8 cellular contexts compared by ENCODE assay signal in genomic region chr18:35240664-35241522, GRCh38. TPM values are rescaled to one million over a fixed set of nuclear protein-coding genes. Genes with fewer than 3 reads are reported as not detected.
DNase-seq lines count a peak whose midpoint lies in the region; ATAC-seq and TF ChIP-seq lines count a peak whose summit lies in the region.

Gene ZNF397 (plus strand): TSS chr18:35241034. CDS start chr18:35242471, 1,437 bp downstream.

- H3K27ac ChIP-seq in Karpas-422 (ENCODE audit: low read length) (peak within 1 kb of the TSS; percentile 79), fibroblast of lung (ENCODE audit: insufficient read depth, low read length) (peak within 1 kb of the TSS; percentile 91)
- H3K27ac ChIP-seq in naive thymus-derived CD4-positive, alpha-beta T cell (ENCODE audit: low read depth, low read length) = peak within 1 kb of the TSS; percentile 97

- no peaks in the 10 kb centered on the region for H3K27me3 ChIP-seq in Karpas-422 (ENCODE audit: low read length)
- H3K27me3 ChIP-seq in fibroblast of lung (ENCODE audit: control insufficient read depth, insufficient read depth, low read length) = no peaks in the 10 kb centered on the region
- no peaks in the 10 kb centered on the region for H3K27me3 ChIP-seq in naive thymus-derived CD4-positive, alpha-beta T cell (ENCODE audit: control insufficient read depth in 2 of 2, insufficient read depth in 2 of 2, low read length in 2 of 2)

- peak within 1 kb of the TSS; percentile 74 for H3K4me3 ChIP-seq in Karpas-422 (ENCODE audit: low read length)
- H3K4me3 ChIP-seq in fibroblast of lung (replicated peaks in 1 of 4; ENCODE audit: control extremely low read depth in 1 of 4, insufficient read depth in 1 of 4, low read depth in 3 of 4, low read length in 4 of 4) = peak within 1 kb of the TSS; percentile 47 to 80 (median 64)
- H3K4me3 ChIP-seq in naive thymus-derived CD4-positive, alpha-beta T cell (ENCODE audit: low read length) = peak within 1 kb of the TSS; percentile 94

- H4K20me1 ChIP-seq in Karpas-422 (ENCODE audit: insufficient read depth, low read depth, low read length) (no peaks in the 10 kb centered on the region), fibroblast of lung (ENCODE audit: control insufficient read depth, extremely low read depth, insufficient read depth, low read length) (no peaks in the 10 kb centered on the region)

- CTCF ChIA-PET in naive thymus-derived CD4-positive, alpha-beta T cell (lab: Charles Lee) = interaction anchor here (0.7 to 1.2 kb wide), 2 partner anchors 26 to 223 kb away, joined by 3 to 4 read pairs; no protein-coding TSS in a partner anchor

- peaks cover 39% of the 10 kb centered on the region for H3K9me3 ChIP-seq in Karpas-422 (ENCODE audit: low read length)
- H3K9me3 ChIP-seq in fibroblast of lung (ENCODE audit: control insufficient read depth, insufficient read depth, low read depth, low read length) = peaks cover 2% of the 10 kb centered on the region
- H3K9me3 ChIP-seq in naive thymus-derived CD4-positive, alpha-beta T cell (ENCODE audit: control insufficient read depth in 2 of 3, low read length in 3 of 3) = no peaks in the 10 kb centered on the region

- no peaks in the 10 kb centered on the region for H3K27me3 Mint-ChIP-seq in naive thymus-derived CD4-positive, alpha-beta T cell
- no peaks in the 10 kb centered on the region for H3K27me3 Mint-ChIP-seq in stimulated activated naive B cell treated with anti-CD40 and anti-IgM and Interleukin-4, amounts not matched to agents 10 μg/mL and 1 μg/mL and 100 μg/mL, for 72 hours

- peak within 1 kb of the TSS; percentile 85 for H3K4me2 ChIP-seq in Karpas-422 (ENCODE audit: low read depth, low read length, poor library complexity, severe bottlenecking)
- peak within 1 kb of the TSS; percentile 94 for H3K4me2 ChIP-seq in fibroblast of lung (ENCODE audit: extremely low read depth, insufficient read depth, low read length)

- peak; percentile 92 for DNase-seq in DMS79 treated with DMSO at 0.1 percent for 48 hours (lab: John Stamatoyannopoulos, UW)
- DNase-seq in Karpas-422 = peak; percentile 99
- peak; percentile 97 for DNase-seq in RKO (ENCODE audit: low spot score)
- DNase-seq in activated T-helper 1 cell treated with anti-CD3 and anti-CD28 coated beads, Interleukin-2, amount 50 U/mL, for 16 hours (ENCODE audit: low read depth in 1 of 2, low spot score in 1 of 2) = peak; percentile 88 to 92
- DNase-seq in fibroblast of lung (ENCODE audit: low read depth in 2 of 2) = peak; percentile 96 to 97
- DNase-seq in naive thymus-derived CD4-positive, alpha-beta T cell = peak; percentile 87 to 96 (median 91)
- DNase-seq in stimulated activated naive B cell treated with anti-CD40 and anti-IgM and Interleukin-4, amounts not matched to agents 10 μg/mL and 1 μg/mL and 100 μg/mL, for 72 hours = peak; percentile 96

- peaks cover 12% of the 10 kb centered on the region for H3K4me1 ChIP-seq in Karpas-422 (ENCODE audit: low read length)
- no peaks in the 10 kb centered on the region for H3K4me1 ChIP-seq in fibroblast of lung (ENCODE audit: control insufficient read depth, extremely low read depth, insufficient read depth, low read length)
- H3K4me1 ChIP-seq in naive thymus-derived CD4-positive, alpha-beta T cell (ENCODE audit: control insufficient read depth in 2 of 2, insufficient read depth in 2 of 2, low read length in 2 of 2) = peaks cover 9 to 17% of the 10 kb centered on the region in 2 donors

- H3K27ac Mint-ChIP-seq in naive thymus-derived CD4-positive, alpha-beta T cell = peak within 1 kb of the TSS; percentile 90 to 99 (median 98)
- peak within 1 kb of the TSS; percentile 100 for H3K27ac Mint-ChIP-seq in stimulated activated naive B cell treated with anti-CD40 and anti-IgM and Interleukin-4, amounts not matched to agents 10 μg/mL and 1 μg/mL and 100 μg/mL, for 72 hours

- peak within 1 kb of the TSS; percentile 43; the same call in 1 of the 2 replicates for H2AFZ ChIP-seq in Karpas-422 (ENCODE audit: low read length)
- peak within 1 kb of the TSS; percentile 98 for H2AFZ ChIP-seq in fibroblast of lung (ENCODE audit: low read length)

- ATAC-seq in GM21825 (IDR thresholded peaks at IDR 0.05; ENCODE audit: unreplicated experiment) = peak; percentile 99
- peak; percentile 99 for ATAC-seq in naive thymus-derived CD4-positive, alpha-beta T cell
- ATAC-seq in stimulated activated naive B cell treated with anti-CD40 and anti-IgM and Interleukin-4, amounts not matched to agents 10 μg/mL and 1 μg/mL and 100 μg/mL, for 72 hours (replicated peaks) = peak; percentile 99

- POLR2A ChIA-PET in naive thymus-derived CD4-positive, alpha-beta T cell (lab: Charles Lee) = interaction anchor here (0.6 to 3.0 kb wide), 14 partner anchors 9 to 732 kb away, joined by 3 to 17 read pairs (median 5); partner anchors contain the start of genes MAPRE2, RMP24, ZNF24 and ZNF396

- intact Hi-C loops in naive thymus-derived CD4-positive, alpha-beta T cell (cut with micrococcal nuclease) = loop anchor here (1.0 to 5.0 kb wide), 18 partner anchors 10 to 892 kb away; partner anchors contain the start of genes ELP2 (in 2 of the 2), GALNT1 (in 2 of the 2), INO80C (in 2 of the 2) and MAPRE2 (in 2 of the 2)

- no peaks in the 10 kb centered on the region for H3K9me2 ChIP-seq in Karpas-422 (replicated peaks; ENCODE audit: insufficient read depth, low read length)

- H3K36me3 Mint-ChIP-seq in naive thymus-derived CD4-positive, alpha-beta T cell = peaks cover 24 to 38% (median 32%) of the 10 kb centered on the region in 5 donors
- peaks cover 34 to 35% of the 10 kb centered on the region in 2 donors for H3K36me3 Mint-ChIP-seq in stimulated activated naive B cell treated with anti-CD40 and anti-IgM and Interleukin-4, amounts not matched to agents 10 μg/mL and 1 μg/mL and 100 μg/mL, for 72 hours

- H3K4me1 Mint-ChIP-seq in naive thymus-derived CD4-positive, alpha-beta T cell = peaks cover 16 to 41% (median 31%) of the 10 kb centered on the region in 7 donors
- peaks cover 9 to 18% of the 10 kb centered on the region in 2 donors for H3K4me1 Mint-ChIP-seq in stimulated activated naive B cell treated with anti-CD40 and anti-IgM and Interleukin-4, amounts not matched to agents 10 μg/mL and 1 μg/mL and 100 μg/mL, for 72 hours

- H3K36me3 ChIP-seq in Karpas-422 (ENCODE audit: insufficient read depth, low read length) = peaks cover 43% of the 10 kb centered on the region
- peaks cover 10% of the 10 kb centered on the region for H3K36me3 ChIP-seq in fibroblast of lung (ENCODE audit: control insufficient read depth, insufficient read depth, low read length)
- H3K36me3 ChIP-seq in naive thymus-derived CD4-positive, alpha-beta T cell (ENCODE audit: control insufficient read depth in 2 of 3, insufficient read depth in 3 of 3, low read length in 3 of 3) = peaks cover 17 to 44% (median 22%) of the 10 kb centered on the region in 3 experiments

- H3K4me3 Mint-ChIP-seq in naive thymus-derived CD4-positive, alpha-beta T cell = peak within 1 kb of the TSS; percentile 88 to 98 (median 96)
- peak within 1 kb of the TSS; percentile 95 to 98 for H3K4me3 Mint-ChIP-seq in stimulated activated naive B cell treated with anti-CD40 and anti-IgM and Interleukin-4, amounts not matched to agents 10 μg/mL and 1 μg/mL and 100 μg/mL, for 72 hours

- H3K79me2 ChIP-seq in Karpas-422 (ENCODE audit: low read length) = peaks cover 18% of the 10 kb centered on the region
- peaks cover 5% of the 10 kb centered on the region for H3K79me2 ChIP-seq in fibroblast of lung (ENCODE audit: control insufficient read depth, insufficient read depth, low read length)

- H3K9me3 Mint-ChIP-seq in naive thymus-derived CD4-positive, alpha-beta T cell = peaks cover 0 to 25% (median 6%) of the 10 kb centered on the region in 11 donors
- peaks cover 19 to 23% of the 10 kb centered on the region in 2 donors for H3K9me3 Mint-ChIP-seq in stimulated activated naive B cell treated with anti-CD40 and anti-IgM and Interleukin-4, amounts not matched to agents 10 μg/mL and 1 μg/mL and 100 μg/mL, for 72 hours

- H3K9ac ChIP-seq in Karpas-422 (ENCODE audit: low read length) (peak within 1 kb of the TSS; percentile 86), fibroblast of lung (ENCODE audit: insufficient read depth, low read length) (peak within 1 kb of the TSS; percentile 92)

- TF ChIP-seq CTCF in fibroblast of lung (conservative IDR thresholded peaks at IDR 0.05 in 1 of 2, IDR thresholded peaks at IDR 0.05 in 1 of 2; ENCODE audit: low read depth in 1 of 2, low read length in 2 of 2) = no peak

RNA-seq across cellular contexts. Expression of gene ZNF397, which starts in this region (rescaled TPM):
- total RNA-seq in Karpas-422 (2014; rRNA removed; shearing (Covaris generic); ENCODE audit: low replicate concordance) = 31.7 and 36.4 TPM in 2 replicates
- total RNA-seq in fibroblast of lung = 19.5 and 23.8 TPM in 2 replicates
- 7.0 and 7.8 TPM in 2 replicates for polyA plus RNA-seq in fibroblast of lung
- polyA plus RNA-seq in fibroblast of lung (2012) = 8.7 and 8.9 TPM in 2 replicates
- polyA minus RNA-seq in fibroblast of lung (ENCODE audit: low replicate concordance) = 0.82 and 10.6 TPM in 2 replicates
- 10 to 100 TPM; 12.1 to 59.1 (median 27.6) TPM for total RNA-seq in naive thymus-derived CD4-positive, alpha-beta T cell
- 10 to 100 TPM in 1 of 2 donors, 1 to 10 TPM in 1; 9.0 to 14.0 TPM for polyA plus RNA-seq in naive thymus-derived CD4-positive, alpha-beta T cell

Comparison
In these comparisons a context has a peak if more than half of its experiments do, and no peak if none do; other contexts are left out.
1. Peak in every context shown above with its lines: DNase-seq, ATAC-seq, H3K4me3 ChIP-seq and H3K27ac ChIP-seq.